ENCODE assay signal across 8 cellular contexts in the genomic region with DNA sequence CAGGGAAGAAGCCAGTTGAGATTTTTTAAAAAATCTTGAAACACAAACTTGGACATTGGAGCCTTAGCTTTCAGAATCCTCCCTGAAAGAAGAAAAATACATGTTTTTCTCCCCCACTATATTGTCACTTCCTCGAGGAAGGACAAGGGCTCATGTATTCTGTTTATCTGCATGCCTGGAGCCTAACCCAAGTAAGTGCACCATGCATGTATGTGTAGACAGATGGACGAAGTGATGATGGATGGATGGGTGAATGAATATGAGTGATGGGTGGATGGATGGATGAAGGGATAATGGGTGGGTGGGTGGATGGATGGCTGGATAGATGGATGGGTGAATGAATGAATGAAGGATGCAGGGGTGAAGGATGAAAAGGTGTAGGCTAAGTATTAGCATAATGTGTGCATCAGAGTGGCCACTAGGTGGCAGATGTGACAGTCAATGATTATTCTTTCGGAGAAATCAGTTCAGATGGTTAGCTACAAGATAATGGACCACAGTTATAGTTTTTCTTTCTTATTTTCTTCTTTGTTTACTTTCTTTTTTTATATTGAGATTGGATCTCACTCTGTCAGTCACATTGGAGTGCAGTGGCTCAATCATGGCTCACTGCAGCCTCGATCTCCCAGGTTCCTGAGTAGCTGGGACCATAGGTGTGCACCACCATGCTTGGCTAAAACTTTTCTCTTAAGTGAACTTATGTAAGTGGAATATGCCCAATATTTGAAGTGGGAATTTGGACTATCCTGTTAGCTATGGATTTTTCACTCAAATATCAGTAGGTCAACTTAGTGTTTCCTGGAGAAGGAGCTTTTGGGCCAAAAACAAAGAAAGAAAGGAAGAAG. TPM values are rescaled to one million over a fixed set of nuclear protein-coding genes. Genes with fewer than 3 reads are reported as not detected.
A peak's percentile ranks its signal among the peaks of the same experiment; 100 is the strongest.
DNase-seq lines count a peak whose midpoint lies in the region; TF ChIP-seq lines count a peak whose summit lies in the region.

No MANE protein-coding gene starts in this region.

- no peak overlapping the region for H3K4me3 Mint-ChIP-seq in endothelial cell (ENCODE audit: unreplicated experiment)
- H3K4me3 Mint-ChIP-seq in nephron = no peak overlapping the region

- no peak overlapping the region for H3K27ac Mint-ChIP-seq in endothelial cell (ENCODE audit: unreplicated experiment)
- no peak overlapping the region for H3K27ac Mint-ChIP-seq in nephron

- peaks cover 3% of the 10 kb centered on the region for H3K27me3 Mint-ChIP-seq in endothelial cell (ENCODE audit: unreplicated experiment)
- peaks cover 14% of the 10 kb centered on the region for H3K27me3 Mint-ChIP-seq in nephron (ENCODE audit: low read depth)

- H3K27me3 ChIP-seq in WERI-Rb-1 (ENCODE audit: insufficient read depth, low read depth, severe bottlenecking) = peaks cover 75% of the 10 kb centered on the region

- H3K4me1 Mint-ChIP-seq in endothelial cell (ENCODE audit: unreplicated experiment) = no peaks in the 10 kb centered on the region
- H3K4me1 Mint-ChIP-seq in nephron = no peaks in the 10 kb centered on the region

- CTCF ChIA-PET in AG04449 (lab: Yijun Ruan, JAX) = interaction anchor here (0.6 to 3.5 kb wide), 26 partner anchors 9 to 834 kb away, joined by 3 to 50 read pairs (median 5); a partner anchor contains a TSS

- H3K36me3 Mint-ChIP-seq in endothelial cell (ENCODE audit: low read depth, unreplicated experiment) (no peaks in the 10 kb centered on the region), nephron (ENCODE audit: low read depth) (no peaks in the 10 kb centered on the region)

- no peak overlapping the region for H3K27ac ChIP-seq in WERI-Rb-1

- TF ChIP-seq CTCF in AG04449 (IDR thresholded peaks at IDR 0.05; ENCODE audit: insufficient read depth, low read length, missing control alignments) = peak; percentile 69
- peak; percentile 83 for TF ChIP-seq CTCF in GM12865 (IDR thresholded peaks at IDR 0.05; ENCODE audit: insufficient read depth, low read depth, low read length, missing control alignments)
- peak; percentile 70 for TF ChIP-seq CTCF in HFF-Myc (IDR thresholded peaks at IDR 0.05; ENCODE audit: low read depth, low read length, missing control alignments)
- peak; percentile 77 for TF ChIP-seq CTCF in WERI-Rb-1 (IDR thresholded peaks at IDR 0.05; ENCODE audit: low read depth, low read length)
- peak; percentile 84 for TF ChIP-seq CTCF in endothelial cell (IDR thresholded peaks at IDR 0.05; ENCODE audit: unreplicated experiment)
- TF ChIP-seq CTCF in nephron (IDR thresholded peaks at IDR 0.05; ENCODE audit: unreplicated experiment in 3 of 3) = peak; percentile 73 to 81 (median 76)

- POLR2A ChIA-PET in AG04449 (lab: Yijun Ruan, JAX) = no interaction called here

- H3K9me3 Mint-ChIP-seq in endothelial cell (ENCODE audit: unreplicated experiment) (no peaks in the 10 kb centered on the region), nephron (peaks cover 12% of the 10 kb centered on the region)

- H3K4me3 ChIP-seq in AG04449 (ENCODE audit: low read depth, low read length) (no peak overlapping the region), GM12865 (ENCODE audit: low read depth, low read length) (no peak overlapping the region), HFF-Myc (replicated peaks; ENCODE audit: low read depth, low read length) (no peak overlapping the region), WERI-Rb-1 (ENCODE audit: low read depth, low read length) (no peak overlapping the region)

- no peaks in the 10 kb centered on the region for H3K36me3 ChIP-seq in WERI-Rb-1

- no peaks in the 10 kb centered on the region for H3K9me3 ChIP-seq in WERI-Rb-1 (ENCODE audit: severe bottlenecking)

- no peak for DNase-seq in AG04449 (ENCODE audit: low read depth, low spot score)
- peak; percentile 50 for DNase-seq in GM12865 (ENCODE audit: low read depth)
- no peak for DNase-seq in HFF-Myc (ENCODE audit: extremely low read depth, low read depth)
- DNase-seq in M059J (ENCODE audit: low read depth) = peak; percentile 36
- DNase-seq in WERI-Rb-1 = peak; percentile 10
- peak; percentile 44 for DNase-seq in endothelial cell (ENCODE audit: low spot score)
- DNase-seq in GF-D8 (lab: John Stamatoyannopoulos, UW) = no peak

RNA-seq across cellular contexts. Expression of a gene that starts 18.5 kb away (rescaled TPM):
- 18.2 and 21.4 TPM in 2 replicates for total RNA-seq in M059J (2014; rRNA removed; shearing (Covaris generic))
- total RNA-seq in endothelial cell (ENCODE audit: unreplicated experiment) = 64.5 TPM

RNA-seq across cellular contexts. Expression of a gene that starts 55.9 kb away (rescaled TPM):
- total RNA-seq in M059J (2014; rRNA removed; shearing (Covaris generic)) = 6.7 and 9.4 TPM in 2 replicates
- total RNA-seq in endothelial cell (ENCODE audit: unreplicated experiment) = 21.2 TPM

Comparison
In these comparisons a context has a peak if more than half of its experiments do, and no peak if none do; other contexts are left out.
1. DNase-seq: peak in GM12865 (single experiment), M059J (single experiment), WERI-Rb-1 (single experiment) and endothelial cell (single experiment); none in AG04449 (single experiment), HFF-Myc (single experiment) and GF-D8 (single experiment).
2. Peak in every context shown above with its lines, with median percentiles within 50 percentile points of each other: CTCF ChIP-seq.